Comparison of ENCODE assay signal across 8 cellular contexts in the genomic region with DNA sequence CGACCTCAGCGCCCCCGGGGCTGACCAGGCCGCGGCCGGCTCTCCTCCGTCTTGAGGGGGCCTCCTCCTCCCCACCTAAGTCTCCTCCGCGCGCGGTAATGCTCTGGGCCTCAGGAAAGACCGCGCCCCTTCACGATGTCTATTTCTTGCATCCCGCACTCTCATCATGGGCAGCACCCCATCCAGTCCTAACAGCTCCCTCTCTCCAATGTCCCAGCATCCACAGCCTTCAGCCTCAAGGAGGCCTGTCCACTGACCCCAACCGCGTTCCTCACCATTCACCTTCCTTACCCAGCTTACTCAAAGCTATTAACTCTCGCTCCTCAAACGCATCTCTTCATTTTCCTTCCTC.
DNase-seq lines count a peak whose midpoint lies in the region; ATAC-seq and TF ChIP-seq lines count a peak whose summit lies in the region.

No MANE protein-coding gene starts in this region.

- TF ChIP-seq CTCF in GM13977 (IDR thresholded peaks at IDR 0.05; ENCODE audit: extremely low read depth, insufficient read depth, missing control alignments) = no peak

- in situ Hi-C loops in GM13977 (cut with MboI; ENCODE audit: low pct_unique_long_range_greater_than_20kb, low sequenced_read_pairs, unreplicated experiment) = loop anchor here (25.0 kb wide), 1 partner anchor 650 kb away; the partner anchor contains the start of gene CENPVL3

- peak overlapping the region; percentile 98 for H3K27ac Mint-ChIP-seq in T-helper 17 cell

- H3K4me3 Mint-ChIP-seq in T-helper 17 cell = peak overlapping the region; percentile 90

- peaks cover 7% of the 10 kb centered on the region for H3K4me1 Mint-ChIP-seq in T-helper 17 cell

- H3K9me3 ChIP-seq in T-helper 17 cell (ENCODE audit: control insufficient read depth, low read length, poor library complexity, severe bottlenecking) = no peaks in the 10 kb centered on the region

- H3K27me3 Mint-ChIP-seq in T-helper 17 cell = peaks cover 10% of the 10 kb centered on the region

- peak; percentile 3 for DNase-seq in activated CD4-positive, alpha-beta T cell treated with anti-CD3 and anti-CD28 coated beads for 48 hours
- no peak for DNase-seq in activated CD4-positive, alpha-beta T cell treated with anti-CD3 and anti-CD28 coated beads, Interleukin-2, amount 50 U/mL, for 1 hour
- no peak for DNase-seq in T-helper 17 cell
- DNase-seq in foreskin melanocyte = peak; percentile 1
- no peak for DNase-seq in skeletal muscle cell (ENCODE audit: low read depth)
- no peak for DNase-seq in GM13977 (ENCODE audit: low spot score)
- no peak for DNase-seq in UCSD-AML1 (lab: John Stamatoyannopoulos, UW; ENCODE audit: unreplicated experiment)

- H3K4me3 ChIP-seq in skeletal muscle cell (ENCODE audit: low read depth, low read length) = peak overlapping the region; percentile 57

- no peaks in the 10 kb centered on the region for H3K36me3 Mint-ChIP-seq in T-helper 17 cell (ENCODE audit: low read depth)

- ATAC-seq in T-helper 17 cell (no peak), HG03095 (IDR thresholded peaks at IDR 0.05; ENCODE audit: unreplicated experiment) (no peak)

Comparison
In these comparisons a context has a peak if more than half of its experiments do, and no peak if none do; other contexts are left out.
1. DNase-seq: peak in activated CD4-positive, alpha-beta T cell treated with anti-CD3 and anti-CD28 coated beads for 48 hours (single experiment) and foreskin melanocyte (single experiment); none in activated CD4-positive, alpha-beta T cell treated with anti-CD3 and anti-CD28 coated beads, Interleukin-2, amount 50 U/mL, for 1 hour (single experiment), T-helper 17 cell (0 of 3), skeletal muscle cell (single experiment), GM13977 (single experiment) and UCSD-AML1 (single experiment).